ENCODE assay signal across 16 cellular contexts in the genomic region with DNA sequence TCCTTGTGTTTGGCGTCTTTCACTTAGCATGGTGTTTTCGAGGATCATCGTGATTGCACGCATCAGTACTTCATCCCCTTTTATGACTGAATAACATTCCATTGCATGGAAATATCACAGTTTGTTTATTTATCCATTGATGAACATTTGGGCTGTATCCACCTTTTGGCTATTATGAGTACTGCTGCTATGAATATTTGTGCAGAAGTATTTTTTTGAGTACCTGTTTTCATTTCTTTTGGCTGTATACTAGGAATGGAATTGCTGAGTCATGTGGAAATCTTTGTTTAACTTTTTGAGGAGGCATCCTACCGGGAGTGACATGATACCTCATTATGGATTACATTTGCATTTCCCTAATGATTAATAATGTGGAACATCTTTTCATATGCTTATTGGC.
DNase-seq lines count a peak whose midpoint lies in the region; ATAC-seq, FAIRE-seq and TF ChIP-seq lines count a peak whose summit lies in the region.
"Had no signal": no experiment of that assay in that cellular context is flagged by ENCODE, and none has a peak within 500 bp of the region (broad histone marks: within the 10 kb centered on the region; RNA-seq: fewer than 3 reads in every experiment).

No MANE protein-coding gene starts in this region.

- peak; percentile 17 for DNase-seq in GM23248
- peak; percentile 22 for DNase-seq in astrocyte (ENCODE audit: low read depth)
- no peak for DNase-seq in glutamatergic neuron
- no peak for DNase-seq in activated gamma-delta T cell (lab: John Stamatoyannopoulos, UW)
- no peak for DNase-seq in stimulated activated CD4-positive, alpha-beta T cell treated with anti-CD3 and anti-CD28 coated beads, Interleukin-4, amount 100 ng/mL, for 4 hours
- no peak for DNase-seq in SIG-M5 treated with dmso at 0.1 percent for 504 hours (lab: John Stamatoyannopoulos, UW; ENCODE audit: unreplicated experiment)
- DNase-seq: KBM-7, mesenchymal stem cell, NCI-H187, NCI-H748 treated with DMSO at 0.1 percent for 48 hours, SHP77 treated with DMSO at 0.1 percent for 48 hours had no signal

- H3K27me3 ChIP-seq in ACC112 (ENCODE audit: insufficient read depth, low read length) = no peaks in the 10 kb centered on the region
- H3K27me3 ChIP-seq in GM23248 (replicated peaks; ENCODE audit: insufficient read depth) = no peaks in the 10 kb centered on the region
- no peaks in the 10 kb centered on the region for H3K27me3 ChIP-seq in astrocyte (ENCODE audit: insufficient read depth, low read length)

- H3K4me3 ChIP-seq in ACC112 (ENCODE audit: low read depth, low read length) (no peak overlapping the region), GM23248 (no peak overlapping the region), astrocyte (ENCODE audit: insufficient read depth, low read depth, low read length) (no peak overlapping the region)

- peak; percentile 69 for FAIRE-seq in astrocyte (lab: Jason Lieb, UNC)
- FAIRE-seq: TTC549 had no signal

- H4K20me1 ChIP-seq in GM23248 (ENCODE audit: insufficient read depth) (no peaks in the 10 kb centered on the region), astrocyte (ENCODE audit: insufficient read depth, low read length) (peaks cover 74% of the 10 kb centered on the region)

- H3K9me3 ChIP-seq in GM23248 (ENCODE audit: low read depth) = no peaks in the 10 kb centered on the region
- H3K9me3 ChIP-seq in astrocyte (ENCODE audit: insufficient read depth, low read depth, low read length) = no peaks in the 10 kb centered on the region

- H3K79me2 ChIP-seq in ACC112 (ENCODE audit: control insufficient read depth, insufficient read depth, low read length, unreplicated experiment) (peaks cover 80% of the 10 kb centered on the region), GM23248 (ENCODE audit: insufficient read depth) (peaks cover 100% of the 10 kb centered on the region), astrocyte (ENCODE audit: insufficient read depth, low read length) (peaks cover 71% of the 10 kb centered on the region)

- H3K4me3 Mint-ChIP-seq in astrocyte (ENCODE audit: unreplicated experiment) (no peak overlapping the region), glutamatergic neuron (ENCODE audit: unreplicated experiment) (no peak overlapping the region)
- H3K4me3 Mint-ChIP-seq: B cell had no signal

- no peaks in the 10 kb centered on the region; the same call in none of the 2 replicates for H3K36me3 ChIP-seq in ACC112 (ENCODE audit: insufficient read depth, low read length)
- H3K36me3 ChIP-seq in GM23248 (ENCODE audit: low read depth) = peaks cover 13% of the 10 kb centered on the region
- no peaks in the 10 kb centered on the region for H3K36me3 ChIP-seq in astrocyte (ENCODE audit: insufficient read depth, low read length)

- H3K4me2 ChIP-seq in GM23248 (ENCODE audit: unreplicated experiment) = no peak overlapping the region
- no peak overlapping the region for H3K4me2 ChIP-seq in astrocyte (ENCODE audit: low read length)

- H3K9me2 ChIP-seq in GM23248 (ENCODE audit: insufficient read depth) = no peaks in the 10 kb centered on the region

- H3K4me1 Mint-ChIP-seq in astrocyte (ENCODE audit: low read depth, unreplicated experiment) (peaks cover 13% of the 10 kb centered on the region), glutamatergic neuron (ENCODE audit: low read depth, unreplicated experiment) (no peaks in the 10 kb centered on the region)

- H3K27ac ChIP-seq in ACC112 (ENCODE audit: low read depth, low read length) (0 out of 2 replicates have a peak overlapping the region, but pooled peaks have one; percentile 3), GM23248 (no peak overlapping the region), astrocyte (ENCODE audit: low read depth, low read length) (no peak overlapping the region)
- H3K27ac ChIP-seq: parathyroid adenoma had no signal

- H3K27me3 Mint-ChIP-seq in astrocyte (ENCODE audit: low read depth, unreplicated experiment) (no peaks in the 10 kb centered on the region), glutamatergic neuron (ENCODE audit: unreplicated experiment) (no peaks in the 10 kb centered on the region)
- H3K27me3 Mint-ChIP-seq: B cell had no signal

- WGBS in GM23248 (ENCODE audit: low coverage in 1 of 2, low lambda C conversion rate in 2 of 2, missing lambda C conversion rate in 2 of 2), 2 experiments = 95 to 96% methylated on average over 5 of the region's 5 CpGs

- TF ChIP-seq CTCF in astrocyte (IDR thresholded peaks at IDR 0.05; ENCODE audit: insufficient read depth, low read depth, low read length) (peak; percentile 10), glutamatergic neuron (IDR thresholded peaks at IDR 0.05; ENCODE audit: partially characterized antibody, unreplicated experiment) (peak; percentile 36)

- ATAC-seq in HG02623 (IDR thresholded peaks at IDR 0.05; ENCODE audit: unreplicated experiment) = no peak

- peaks cover 24% of the 10 kb centered on the region; the same call in 1 of the 2 replicates for H3F3A ChIP-seq in GM23248 (ENCODE audit: insufficient read depth)

- no peak overlapping the region for H2AFZ ChIP-seq in ACC112 (ENCODE audit: low read length, unreplicated experiment)
- H2AFZ ChIP-seq in GM23248 = no peak overlapping the region
- no peak overlapping the region for H2AFZ ChIP-seq in astrocyte (ENCODE audit: low read depth, low read length)
- H2AFZ ChIP-seq: parathyroid adenoma had no signal

- in situ Hi-C loops in GM23248 (cut with MboI) = no loop called here

- H3K27ac Mint-ChIP-seq in astrocyte (ENCODE audit: unreplicated experiment) = peak overlapping the region; percentile 10
- H3K27ac Mint-ChIP-seq in glutamatergic neuron (ENCODE audit: unreplicated experiment) = no peak overlapping the region
- H3K27ac Mint-ChIP-seq: B cell had no signal

- H3K9me3 Mint-ChIP-seq in astrocyte (ENCODE audit: unreplicated experiment) = no peaks in the 10 kb centered on the region
- no peaks in the 10 kb centered on the region for H3K9me3 Mint-ChIP-seq in glutamatergic neuron (ENCODE audit: unreplicated experiment)

- peaks cover 15% of the 10 kb centered on the region for H3K4me1 ChIP-seq in ACC112 (ENCODE audit: control insufficient read depth, insufficient read depth, low read length, unreplicated experiment)
- peaks cover 8% of the 10 kb centered on the region for H3K4me1 ChIP-seq in GM23248 (ENCODE audit: insufficient read depth)
- H3K4me1 ChIP-seq in astrocyte (ENCODE audit: insufficient read depth, low read length) = no peaks in the 10 kb centered on the region
- H3K4me1 ChIP-seq: parathyroid adenoma had no signal

- peaks cover 10% of the 10 kb centered on the region for H3K36me3 Mint-ChIP-seq in astrocyte (ENCODE audit: low read depth, unreplicated experiment)
- no peaks in the 10 kb centered on the region for H3K36me3 Mint-ChIP-seq in glutamatergic neuron (ENCODE audit: unreplicated experiment)

- no peak overlapping the region for H3K9ac ChIP-seq in GM23248
- H3K9ac ChIP-seq in astrocyte (ENCODE audit: low read length) = no peak overlapping the region
- H3K9ac ChIP-seq: parathyroid adenoma had no signal

Comparison
In these comparisons a context has a peak if more than half of its experiments do, and no peak if none do; other contexts are left out.
1. DNase-seq: peak in GM23248 (single experiment) and astrocyte (single experiment); none in glutamatergic neuron (single experiment), activated gamma-delta T cell (single experiment), stimulated activated CD4-positive, alpha-beta T cell treated with anti-CD3 and anti-CD28 coated beads, Interleukin-4, amount 100 ng/mL, for 4 hours (0 of 2) and SIG-M5 treated with dmso at 0.1 percent for 504 hours (single experiment).